In the genomic region with DNA sequence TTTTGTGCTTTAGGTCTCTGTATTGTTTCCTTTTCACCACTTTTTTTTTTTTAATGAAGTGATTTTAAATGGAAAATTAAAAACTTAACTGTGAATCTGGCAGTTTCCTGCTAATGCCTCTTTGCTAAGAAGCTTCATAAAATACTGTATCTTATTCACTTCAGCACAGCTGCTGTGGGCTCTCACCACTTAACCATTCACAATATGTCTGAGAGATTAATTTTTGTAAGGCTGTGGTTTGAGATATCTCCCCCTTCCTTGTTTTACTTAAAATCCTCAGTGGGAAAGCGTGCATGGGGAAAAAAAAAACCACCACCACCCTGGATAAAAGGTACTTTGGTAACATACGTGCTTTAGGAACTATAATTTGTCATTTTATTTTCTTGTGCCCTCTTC, we compare ENCODE assay signal across 9 cellular contexts.
DNase-seq lines count a peak whose midpoint lies in the region; ATAC-seq and TF ChIP-seq lines count a peak whose summit lies in the region.
"Had no signal": no experiment of that assay in that cellular context is flagged by ENCODE, and none has a peak within 500 bp of the region (broad histone marks: within the 10 kb centered on the region; RNA-seq: fewer than 3 reads in every experiment).

No MANE protein-coding gene starts in this region.

- no peak for TF ChIP-seq CTCF in hepatocyte (IDR thresholded peaks at IDR 0.05; ENCODE audit: poor library complexity)

- H2AFZ ChIP-seq in hepatocyte = no peak overlapping the region

- H3K36me3 ChIP-seq in SK-N-MC (ENCODE audit: insufficient read depth, low read length) (no peaks in the 10 kb centered on the region), hepatocyte (replicated peaks; ENCODE audit: insufficient read depth, low read depth) (no peaks in the 10 kb centered on the region), subcutaneous abdominal adipose tissue (ENCODE audit: control insufficient read depth in 5 of 5, insufficient read depth in 5 of 5, low read length in 5 of 5) (peaks cover 0 to 2% (median 0%) of the 10 kb centered on the region in 5 donors)

- H3K79me2 ChIP-seq in hepatocyte = peaks cover 15% of the 10 kb centered on the region

- H3K4me3 ChIP-seq in SK-N-MC = peak overlapping the region; percentile 78
- no peak overlapping the region for H3K4me3 ChIP-seq in hepatocyte
- H3K4me3 ChIP-seq in subcutaneous abdominal adipose tissue (ENCODE audit: low read depth in 1 of 5, low read length in 5 of 5) = peak overlapping the region in 2 of 5 donors; percentile 1 to 23

- no peaks in the 10 kb centered on the region for H3K9me2 ChIP-seq in hepatocyte (replicated peaks; ENCODE audit: insufficient read depth)

- H3K27ac Mint-ChIP-seq in activated CD4-positive, alpha-beta T cell treated with anti-CD3 and anti-CD28 coated beads, Interleukin-2, amount 10 ng/mL, durations not matched to agents 7 days and 5 days = peak overlapping the region; percentile 42

- no peaks in the 10 kb centered on the region for H3K9me3 ChIP-seq in SK-N-MC (ENCODE audit: low read depth, low read length)
- no peaks in the 10 kb centered on the region for H3K9me3 ChIP-seq in hepatocyte (ENCODE audit: low read depth)
- H3K9me3 ChIP-seq in subcutaneous abdominal adipose tissue (ENCODE audit: control insufficient read depth in 5 of 5, low read length in 5 of 5) = no peaks in the 10 kb centered on the region

- H3K9ac ChIP-seq in SK-N-MC (ENCODE audit: insufficient read length) (peak overlapping the region; percentile 25), subcutaneous abdominal adipose tissue (ENCODE audit: low read length in 5 of 5) (peak overlapping the region in 1 of 5 donors; percentile 11)

- H3K27me3 ChIP-seq in hepatocyte (no peaks in the 10 kb centered on the region), subcutaneous abdominal adipose tissue (ENCODE audit: control insufficient read depth in 5 of 5, insufficient read depth in 4 of 5, low read length in 5 of 5) (no peaks in the 10 kb centered on the region)

- no peaks in the 10 kb centered on the region for H3K9me3 Mint-ChIP-seq in activated CD4-positive, alpha-beta T cell treated with anti-CD3 and anti-CD28 coated beads, Interleukin-2, amount 10 ng/mL, durations not matched to agents 7 days and 5 days

- H3K27me3 Mint-ChIP-seq in activated CD4-positive, alpha-beta T cell treated with anti-CD3 and anti-CD28 coated beads, Interleukin-2, amount 10 ng/mL, durations not matched to agents 7 days and 5 days = no peaks in the 10 kb centered on the region

- no peaks in the 10 kb centered on the region for H4K20me1 ChIP-seq in hepatocyte (ENCODE audit: insufficient read depth, poor library complexity, severe bottlenecking)

- POLR2A ChIA-PET in activated CD4-positive, alpha-beta T cell treated with anti-CD3 and anti-CD28 coated beads, Interleukin-2, amount 10 ng/mL, durations not matched to agents 7 days and 5 days (lab: Charles Lee) = no interaction called here

- peaks cover 34% of the 10 kb centered on the region for H3K36me3 Mint-ChIP-seq in activated CD4-positive, alpha-beta T cell treated with anti-CD3 and anti-CD28 coated beads, Interleukin-2, amount 10 ng/mL, durations not matched to agents 7 days and 5 days (ENCODE audit: low read depth)

- 80% methylated on average over 2 of the region's 2 CpGs for WGBS in hepatocyte (ENCODE audit: low lambda C conversion rate, missing lambda C conversion rate)

- peaks cover 80% of the 10 kb centered on the region for H3K4me1 Mint-ChIP-seq in activated CD4-positive, alpha-beta T cell treated with anti-CD3 and anti-CD28 coated beads, Interleukin-2, amount 10 ng/mL, durations not matched to agents 7 days and 5 days

- DNase-seq in activated CD4-positive, alpha-beta T cell treated with anti-CD3 and anti-CD28 coated beads, Interleukin-2, amount 10 ng/mL, durations not matched to agents 7 days and 5 days = no peak
- DNase-seq in activated CD4-positive, alpha-beta T cell treated with anti-CD3 and anti-CD28 coated beads for 48 hours = no peak
- peak; percentile 52 for DNase-seq in SK-N-MC (ENCODE audit: low read depth, low spot score)
- no peak for DNase-seq in hepatocyte (ENCODE audit: low spot score)
- DNase-seq in NCI-H526 (lab: John Stamatoyannopoulos, UW) = no peak
- no peak for DNase-seq in KG1 (lab: John Stamatoyannopoulos, UW)

- H3K4me1 ChIP-seq in hepatocyte (ENCODE audit: insufficient read depth) (peaks cover 15% of the 10 kb centered on the region), subcutaneous abdominal adipose tissue (ENCODE audit: control insufficient read depth in 5 of 5, insufficient read depth in 5 of 5, low read length in 5 of 5) (peaks cover 7 to 63% (median 41%) of the 10 kb centered on the region in 5 donors)

- ATAC-seq in HG03442 (IDR thresholded peaks at IDR 0.05; ENCODE audit: unreplicated experiment) = no peak
- ATAC-seq: left colon had no signal

- CTCF ChIA-PET in activated CD4-positive, alpha-beta T cell treated with anti-CD3 and anti-CD28 coated beads, Interleukin-2, amount 10 ng/mL, durations not matched to agents 7 days and 5 days (lab: Charles Lee) = interaction anchor here (0.7 to 2.1 kb wide), 4 partner anchors 8 to 14 kb away, joined by 3 to 6 read pairs (median 4); no protein-coding TSS in a partner anchor

- H3K27ac ChIP-seq in SK-N-MC (peak overlapping the region; percentile 95), hepatocyte (peak overlapping the region; percentile 71), subcutaneous abdominal adipose tissue (ENCODE audit: low read depth, low read length) (peak overlapping the region; percentile 14)

- H3K4me3 Mint-ChIP-seq in activated CD4-positive, alpha-beta T cell treated with anti-CD3 and anti-CD28 coated beads, Interleukin-2, amount 10 ng/mL, durations not matched to agents 7 days and 5 days = peak overlapping the region; percentile 3

- no peak overlapping the region for H3K4me2 ChIP-seq in hepatocyte

Comparison
In these comparisons a context has a peak if more than half of its experiments do, and no peak if none do; other contexts are left out.
1. H3K27ac ChIP-seq: peak in every context shown above with its lines; median percentile 95 in SK-N-MC; 71 in hepatocyte; 14 in subcutaneous abdominal adipose tissue.